Comparison of ENCODE assay signal across 13 cellular contexts in the genomic region with DNA sequence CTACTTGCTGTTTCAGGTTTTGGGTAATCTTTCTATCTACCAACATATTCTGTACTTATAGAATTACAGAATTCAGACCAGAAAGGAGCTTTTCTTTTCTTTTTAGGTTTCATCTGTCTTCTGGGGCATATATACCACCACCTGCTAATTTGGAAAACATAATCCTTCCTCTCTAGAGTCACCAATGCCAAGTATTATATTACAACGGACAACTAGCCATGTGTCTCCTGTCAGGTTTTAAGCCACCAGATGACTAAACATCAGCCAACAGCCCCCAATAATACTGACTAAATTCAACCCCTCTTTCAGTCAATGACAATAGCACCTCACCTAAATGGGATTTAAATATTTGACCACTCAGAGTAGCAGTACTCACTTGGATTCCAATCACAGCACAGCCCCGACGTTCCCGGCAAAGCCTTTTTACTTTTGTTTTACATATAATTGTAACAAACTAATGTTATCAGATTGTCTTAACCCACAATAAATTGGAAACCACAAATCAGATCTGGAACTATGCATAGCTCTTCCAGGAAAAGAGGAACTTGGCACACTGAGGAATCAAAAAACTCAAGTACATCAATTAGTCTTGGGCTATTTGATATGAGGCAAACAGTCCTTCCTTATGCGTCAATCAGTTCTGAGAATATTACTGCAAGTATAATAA. TPM values are rescaled to one million over a fixed set of nuclear protein-coding genes. Genes with fewer than 3 reads are reported as not detected.
A peak's percentile ranks its signal among the peaks of the same experiment; 100 is the strongest.
DNase-seq lines count a peak whose midpoint lies in the region; ATAC-seq and TF ChIP-seq lines count a peak whose summit lies in the region.
"Had no signal": no experiment of that assay in that cellular context is flagged by ENCODE, and none has a peak within 500 bp of the region (broad histone marks: within the 10 kb centered on the region; RNA-seq: fewer than 3 reads in every experiment).

No MANE protein-coding gene starts in this region.

- peaks cover 6% of the 10 kb centered on the region; the same call in 1 of the 2 replicates for H3K79me2 ChIP-seq in H9 (ENCODE audit: insufficient read depth, low read length)

- H3K4me1 ChIP-seq in H9 (ENCODE audit: insufficient read depth, low read length) (no peaks in the 10 kb centered on the region), esophagus muscularis mucosa (peaks cover 4 to 29% (median 21%) of the 10 kb centered on the region in 4 donors)

- no peak for TF ChIP-seq EP300 in esophagus muscularis mucosa (IDR thresholded peaks at IDR 0.05)

- peak; percentile 30 for ATAC-seq in activated T-helper 17 cell treated with anti-CD3 and anti-CD28 coated beads, Interleukin-2, amount 50 U/mL, for 72 hours (replicated peaks)
- peak in 1 of 2 donors; percentile 57 for ATAC-seq in natural killer cell treated with Interleukin-12 subunit alpha and Interleukin-12 subunit beta and Interleukin-15 and Interleukin-18, amount 100 ng/mL, for 72 hours
- no peak for ATAC-seq in HG03280 (IDR thresholded peaks at IDR 0.05; ENCODE audit: unreplicated experiment)
- no peak for ATAC-seq in GM21447 (IDR thresholded peaks at IDR 0.05; ENCODE audit: unreplicated experiment)

- H2BK120ac ChIP-seq in H9 (ENCODE audit: low read depth, low read length, poor library complexity, severe bottlenecking), result no peak overlapping the region

- H2BK15ac ChIP-seq in H9 (ENCODE audit: low read depth, low read length), result no peak overlapping the region

- no peaks in the 10 kb centered on the region for H3K27me3 Mint-ChIP-seq in H9 (ENCODE audit: low read depth)
- H3K27me3 Mint-ChIP-seq in activated T-helper 17 cell treated with anti-CD3 and anti-CD28 coated beads, Interleukin-2, amount 50 U/mL, for 72 hours, result no peaks in the 10 kb centered on the region
- H3K27me3 Mint-ChIP-seq in natural killer cell treated with Interleukin-12 subunit alpha and Interleukin-12 subunit beta and Interleukin-15 and Interleukin-18, amount 100 ng/mL, for 72 hours, result no peaks in the 10 kb centered on the region
- H3K27me3 Mint-ChIP-seq: activated CD4-positive, alpha-beta T cell treated with anti-CD3 and anti-CD28 coated beads, Interleukin-2, amount 10 ng/mL, durations not matched to agents 24 days and 14 days had no signal

- TF ChIP-seq CTCF in H9 (conservative IDR thresholded peaks at IDR 0.05), result no peak
- TF ChIP-seq CTCF in esophagus muscularis mucosa (IDR thresholded peaks at IDR 0.05), result no peak

- H2AK5ac ChIP-seq in H9 (ENCODE audit: insufficient read length, low read length), result no peak overlapping the region

- no peak overlapping the region for H3K4ac ChIP-seq in H9 (ENCODE audit: low read depth, low read length)

- no peak for TF ChIP-seq POLR2A in esophagus muscularis mucosa (IDR thresholded peaks at IDR 0.05; ENCODE audit: low read depth)

- H3K9me3 ChIP-seq in H9 (ENCODE audit: control insufficient read depth, low read depth, low read length), result no peaks in the 10 kb centered on the region
- no peaks in the 10 kb centered on the region for H3K9me3 ChIP-seq in esophagus muscularis mucosa

- H4K20me1 ChIP-seq in H9 (ENCODE audit: control insufficient read depth, insufficient read depth, insufficient read length), result no peaks in the 10 kb centered on the region

- no peak overlapping the region for H3K18ac ChIP-seq in H9 (ENCODE audit: insufficient read length, low read depth, low read length)

- no peaks in the 10 kb centered on the region for H3K9me3 Mint-ChIP-seq in H9
- H3K9me3 Mint-ChIP-seq in activated T-helper 17 cell treated with anti-CD3 and anti-CD28 coated beads, Interleukin-2, amount 50 U/mL, for 72 hours, result no peaks in the 10 kb centered on the region
- H3K9me3 Mint-ChIP-seq in natural killer cell treated with Interleukin-12 subunit alpha and Interleukin-12 subunit beta and Interleukin-15 and Interleukin-18, amount 100 ng/mL, for 72 hours, result no peaks in the 10 kb centered on the region
- H3K9me3 Mint-ChIP-seq: activated CD4-positive, alpha-beta T cell treated with anti-CD3 and anti-CD28 coated beads, Interleukin-2, amount 10 ng/mL, durations not matched to agents 24 days and 14 days had no signal

- H3K79me1 ChIP-seq in H9 (ENCODE audit: insufficient read depth, low read depth, low read length, poor library complexity, severe bottlenecking), result peaks cover 8% of the 10 kb centered on the region

- H3K14ac ChIP-seq in H9 (ENCODE audit: insufficient read depth, low read length), result no peak overlapping the region

- no peak overlapping the region for H3K4me2 ChIP-seq in H9 (ENCODE audit: insufficient read depth, insufficient read length, low read length)

- no peak overlapping the region for H3K9ac ChIP-seq in H9 (ENCODE audit: extremely low read depth, insufficient read length, low read length)

- intact Hi-C loops in esophagus muscularis mucosa (cut with DNase I), result no loop called here

- WGBS in H9 (ENCODE audit: extremely low coverage, insufficient read length, low lambda C conversion rate), result no CpG with 5 or more reads among the region's 5 CpGs
- 73% methylated on average over 5 of the region's 5 CpGs for WGBS in esophagus muscularis mucosa

- H3K27me3 ChIP-seq in H9 (ENCODE audit: insufficient read depth, low read length) (no peaks in the 10 kb centered on the region), esophagus muscularis mucosa (no peaks in the 10 kb centered on the region)

- DNase-seq in H9 (no peak), NCI-H524 treated with DMSO at 0.1 percent for 48 hours (lab: John Stamatoyannopoulos, UW) (peak; percentile 67), esophagus muscularis mucosa (ENCODE audit: extremely low spot score) (no peak)
- no peak for DNase-seq in natural killer cell treated with Interleukin-12 subunit alpha and Interleukin-12 subunit beta and Interleukin-15 and Interleukin-18, amount 100 ng/mL, for 72 hours (ENCODE audit: low spot score)
- DNase-seq: activated CD4-positive, alpha-beta T cell treated with anti-CD3 and anti-CD28 coated beads, Interleukin-2, amount 10 ng/mL, durations not matched to agents 24 days and 14 days; HCEC 1CT; KG1; midbrain; NCI-H526; posterior cingulate gyrus had no signal

- no peak overlapping the region for H4K8ac ChIP-seq in H9 (replicated peaks; ENCODE audit: insufficient read length, low read depth, low read length)

- H3K4me3 Mint-ChIP-seq in H9, result no peak overlapping the region
- peak overlapping the region; percentile 57 for H3K4me3 Mint-ChIP-seq in activated T-helper 17 cell treated with anti-CD3 and anti-CD28 coated beads, Interleukin-2, amount 50 U/mL, for 72 hours
- peak overlapping the region; percentile 15 for H3K4me3 Mint-ChIP-seq in natural killer cell treated with Interleukin-12 subunit alpha and Interleukin-12 subunit beta and Interleukin-15 and Interleukin-18, amount 100 ng/mL, for 72 hours
- H3K4me3 Mint-ChIP-seq: activated CD4-positive, alpha-beta T cell treated with anti-CD3 and anti-CD28 coated beads, Interleukin-2, amount 10 ng/mL, durations not matched to agents 24 days and 14 days had no signal

- peaks cover 30 to 37% of the 10 kb centered on the region in 2 experiments for H3K4me1 Mint-ChIP-seq in H9
- peaks cover 30% of the 10 kb centered on the region for H3K4me1 Mint-ChIP-seq in activated T-helper 17 cell treated with anti-CD3 and anti-CD28 coated beads, Interleukin-2, amount 50 U/mL, for 72 hours
- H3K4me1 Mint-ChIP-seq in natural killer cell treated with Interleukin-12 subunit alpha and Interleukin-12 subunit beta and Interleukin-15 and Interleukin-18, amount 100 ng/mL, for 72 hours (ENCODE audit: low read depth in 2 of 2), result peaks cover 6 to 9% of the 10 kb centered on the region in 2 donors

- H4K5ac ChIP-seq in H9 (ENCODE audit: insufficient read length, low read depth, low read length), result no peak overlapping the region

- no peak overlapping the region for H3K4me3 ChIP-seq in esophagus muscularis mucosa

- H3K56ac ChIP-seq in H9 (ENCODE audit: insufficient read length, low read depth, low read length), result no peak overlapping the region

- H3T11ph ChIP-seq in H9 (ENCODE audit: low read length), result no peak overlapping the region

- no peak overlapping the region for H3K23ac ChIP-seq in H9 (ENCODE audit: insufficient read length, low read depth, low read length)

- no peak overlapping the region for H2BK20ac ChIP-seq in H9 (ENCODE audit: low read depth, low read length, poor library complexity, severe bottlenecking)

- peaks cover 0 to 6% (median 1%) of the 10 kb centered on the region in 4 donors for H3K36me3 ChIP-seq in esophagus muscularis mucosa

- no peak overlapping the region for H2BK5ac ChIP-seq in H9 (ENCODE audit: insufficient read length, low read length)

- H4K91ac ChIP-seq in H9 (ENCODE audit: insufficient read length, low read depth, low read length), result no peak overlapping the region

- H3K27ac ChIP-seq in H9 (ENCODE audit: insufficient read length, low read depth, low read length) (no peak overlapping the region), esophagus muscularis mucosa (replicated peaks in 1 of 4) (no peak overlapping the region)

- H2AFZ ChIP-seq in H9 (ENCODE audit: low read length), result no peak overlapping the region

- H3K36me3 Mint-ChIP-seq in H9 (ENCODE audit: insufficient read depth in 1 of 3, low read depth in 3 of 3), result peaks cover 7 to 12% (median 8%) of the 10 kb centered on the region in 3 experiments
- H3K36me3 Mint-ChIP-seq in activated T-helper 17 cell treated with anti-CD3 and anti-CD28 coated beads, Interleukin-2, amount 50 U/mL, for 72 hours (ENCODE audit: low read depth), result peaks cover 16% of the 10 kb centered on the region
- H3K36me3 Mint-ChIP-seq in natural killer cell treated with Interleukin-12 subunit alpha and Interleukin-12 subunit beta and Interleukin-15 and Interleukin-18, amount 100 ng/mL, for 72 hours, result peaks cover 4% of the 10 kb centered on the region

- no peaks in the 10 kb centered on the region for H3K23me2 ChIP-seq in H9 (ENCODE audit: insufficient read length, low read depth, low read length, poor library complexity, severe bottlenecking)

- peak overlapping the region in 2 of 3 experiments; percentile 35 to 36; a peak in 2 of 7 replicates for H3K27ac Mint-ChIP-seq in H9
- peak overlapping the region; percentile 51 for H3K27ac Mint-ChIP-seq in activated T-helper 17 cell treated with anti-CD3 and anti-CD28 coated beads, Interleukin-2, amount 50 U/mL, for 72 hours
- H3K27ac Mint-ChIP-seq in natural killer cell treated with Interleukin-12 subunit alpha and Interleukin-12 subunit beta and Interleukin-15 and Interleukin-18, amount 100 ng/mL, for 72 hours, result peak overlapping the region in 1 of 2 donors; percentile 1
- H3K27ac Mint-ChIP-seq: activated CD4-positive, alpha-beta T cell treated with anti-CD3 and anti-CD28 coated beads, Interleukin-2, amount 10 ng/mL, durations not matched to agents 24 days and 14 days had no signal

- no peak overlapping the region for H2BK12ac ChIP-seq in H9 (ENCODE audit: insufficient read length, low read depth, low read length)

RNA-seq across cellular contexts. Expression of a gene that starts 13.5 kb away (rescaled TPM):
- total RNA-seq in H9 (2021) (45.6 and 47.9 TPM in 2 replicates), esophagus muscularis mucosa (10 to 100 TPM; 29.7 to 33.0 (median 31.7) TPM)
- 10 to 100 TPM; 51.8 to 56.3 TPM for total RNA-seq in activated T-helper 17 cell treated with anti-CD3 and anti-CD28 coated beads, Interleukin-2, amount 50 U/mL, for 72 hours
- 10 to 100 TPM; 76.1 to 94.3 TPM for total RNA-seq in natural killer cell treated with Interleukin-12 subunit alpha and Interleukin-12 subunit beta and Interleukin-15 and Interleukin-18, amount 100 ng/mL, for 72 hours

RNA-seq across cellular contexts. Expression of a gene that starts 35.4 kb away (rescaled TPM):
- total RNA-seq in H9 (2021), result 33.0 and 34.9 TPM in 2 replicates
- total RNA-seq in activated T-helper 17 cell treated with anti-CD3 and anti-CD28 coated beads, Interleukin-2, amount 50 U/mL, for 72 hours, result 10 to 100 TPM; 74.8 to 90.2 TPM
- 100 to 1,000 TPM in 1 of 2 donors, 10 to 100 TPM in 1; 46.5 to 106 TPM for total RNA-seq in natural killer cell treated with Interleukin-12 subunit alpha and Interleukin-12 subunit beta and Interleukin-15 and Interleukin-18, amount 100 ng/mL, for 72 hours
- 10 to 100 TPM; 35.6 to 43.2 (median 42.1) TPM for total RNA-seq in esophagus muscularis mucosa

Comparison
In these comparisons a context has a peak if more than half of its experiments do, and no peak if none do; other contexts are left out.
1. H3K4me3 Mint-ChIP-seq: peak in activated T-helper 17 cell treated with anti-CD3 and anti-CD28 coated beads, Interleukin-2, amount 50 U/mL, for 72 hours (single experiment) and natural killer cell treated with Interleukin-12 subunit alpha and Interleukin-12 subunit beta and Interleukin-15 and Interleukin-18, amount 100 ng/mL, for 72 hours (single experiment); none in H9 (0 of 2).